22 cellular contexts compared by ENCODE assay signal in genomic region chr16:64996641-64997040, GRCh38.
"Had no signal": no experiment of that assay in that cellular context is flagged by ENCODE, and none has a peak within 500 bp of the region (broad histone marks: within the 10 kb centered on the region; RNA-seq: fewer than 3 reads in every experiment).

No MANE protein-coding gene starts in this region.

- DNase-seq: activated CD4-positive, alpha-beta memory T cell treated with anti-CD3 and anti-CD28 coated beads, Interleukin-2, amount 10 ng/mL, durations not matched to agents 7 days and 5 days; activated CD4-positive, alpha-beta T cell treated with anti-CD3 and anti-CD28 coated beads, Interleukin-2, amount 10 ng/mL, durations not matched to agents 24 days and 14 days; activated gamma-delta T cell; activated naive CD4-positive, alpha-beta T cell treated with anti-CD3 and anti-CD28 coated beads, Interleukin-2, amount 50 U/mL, for 16 hours; activated naive CD8-positive, alpha-beta T cell treated with anti-CD3 and anti-CD28 coated beads, Interleukin-2, amount 50 U/mL, for 24 hours; body of pancreas; cortex of kidney; foreskin fibroblast; kidney; lower lobe of right lung; naive thymus-derived CD4-positive, alpha-beta T cell; occipital lobe; right lobe of liver; stimulated activated CD4-positive, alpha-beta T cell treated with anti-CD3 and anti-CD28 coated beads, Interleukin-2, amount 100 ng/mL, for 48 hours; stimulated activated CD8-positive, alpha-beta memory T cell treated with anti-CD3 and anti-CD28 coated beads, Interleukin-4, amount 100 ng/mL, for 48 hours; stimulated activated naive B cell treated with anti-CD40 and anti-IgM and Interleukin-4, amounts not matched to agents 10 μg/mL and 1 μg/mL and 100 μg/mL, for 72 hours had no signal

- ATAC-seq: activated CD4-positive, CD25-positive, alpha-beta regulatory T cell treated with anti-CD3 and anti-CD28 coated beads, Interleukin-2, amount 50 U/mL, for 24 hours; activated naive CD8-positive, alpha-beta T cell treated with anti-CD3 and anti-CD28 coated beads, Interleukin-2, amount 50 U/mL, for 24 hours; body of pancreas; left lobe of liver; lower lobe of right lung; naive thymus-derived CD4-positive, alpha-beta T cell; right lobe of liver; stimulated activated naive B cell treated with anti-CD40 and anti-IgM and Interleukin-4, amounts not matched to agents 10 μg/mL and 1 μg/mL and 100 μg/mL, for 72 hours had no signal

- H3K9me3 ChIP-seq: body of pancreas, lower lobe of right lung, right lobe of liver, transverse colon had no signal

- H3K27ac ChIP-seq: body of pancreas, cardiac muscle cell, lower lobe of right lung, right lobe of liver, skin epidermis, transverse colon, VCaP had no signal

- H3K27me3 ChIP-seq: body of pancreas, cardiac muscle cell, right lobe of liver, transverse colon had no signal

- H3K4me3 ChIP-seq: body of pancreas, cardiac muscle cell, lower lobe of right lung, right lobe of liver, skin epidermis, transverse colon had no signal

- H3K4me1 ChIP-seq: body of pancreas, lower lobe of right lung, right lobe of liver had no signal

- H3K36me3 ChIP-seq: right lobe of liver, transverse colon had no signal
